Comparison of ENCODE assay signal across 8 cellular contexts in the genomic region with DNA sequence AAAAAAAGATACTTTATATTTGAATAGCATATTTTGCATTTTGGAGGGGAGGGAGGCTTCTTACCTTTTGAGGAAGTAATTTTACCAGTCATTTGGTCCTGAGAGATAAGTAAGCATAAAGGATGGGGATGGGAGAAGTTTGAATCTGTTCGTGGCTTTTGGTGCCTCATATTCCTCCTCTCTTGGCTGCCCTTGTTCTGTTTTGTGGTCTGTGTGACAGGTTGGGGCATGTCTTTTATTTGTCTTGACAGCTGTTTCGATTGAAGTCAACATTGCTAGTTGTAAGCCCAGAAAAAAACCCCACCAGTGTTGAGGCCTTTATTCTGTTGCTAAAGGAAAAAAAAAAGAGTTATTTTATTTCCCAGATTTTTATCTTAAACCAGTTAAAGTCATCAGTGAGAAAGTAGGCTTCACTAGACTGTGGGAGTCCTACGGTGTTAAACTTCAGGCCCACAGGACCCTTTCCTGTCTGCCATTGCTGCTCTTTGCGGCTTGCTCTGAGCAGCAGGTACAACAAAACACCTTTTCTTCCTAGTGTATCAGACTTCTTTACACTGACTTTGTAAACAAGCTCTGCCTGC.
DNase-seq lines count a peak whose midpoint lies in the region; ATAC-seq lines count a peak whose summit lies in the region.

No MANE protein-coding gene starts in this region.

- H3K27ac ChIP-seq in subcutaneous abdominal adipose tissue (ENCODE audit: low read depth, low read length), result peak overlapping the region; percentile 60

- H3K36me3 ChIP-seq in subcutaneous abdominal adipose tissue (ENCODE audit: control insufficient read depth in 5 of 5, insufficient read depth in 5 of 5, low read length in 5 of 5), result peaks cover 4 to 47% (median 20%) of the 10 kb centered on the region in 5 donors

- no peaks in the 10 kb centered on the region for H3K27me3 ChIP-seq in subcutaneous abdominal adipose tissue (ENCODE audit: control insufficient read depth in 5 of 5, insufficient read depth in 4 of 5, low read length in 5 of 5)

- ATAC-seq in HG03175 (IDR thresholded peaks at IDR 0.05; ENCODE audit: unreplicated experiment), result peak; percentile 50

- H3K4me3 ChIP-seq in subcutaneous abdominal adipose tissue (ENCODE audit: low read depth in 1 of 5, low read length in 5 of 5), result no peak overlapping the region

- DNase-seq in activated T-cell treated with anti-CD3 and anti-CD28 coated beads, Interleukin-2, amount 50 U/mL, for 1 hour, result peak; percentile 48
- DNase-seq in activated T-cell treated with anti-CD3 and anti-CD28 coated beads for 4 hours, result no peak
- DNase-seq in SHP77 (lab: John Stamatoyannopoulos, UW), result peak; percentile 4 to 33
- DNase-seq in effector CD8-positive, alpha-beta T cell (lab: John Stamatoyannopoulos, UW), result peak; percentile 24
- DNase-seq in T1000 (lab: John Stamatoyannopoulos, UW), result no peak
- no peak for DNase-seq in HuH-7 (ENCODE audit: low spot score)

- H3K9ac ChIP-seq in subcutaneous abdominal adipose tissue (ENCODE audit: low read length in 5 of 5), result peak overlapping the region in 2 of 5 donors; percentile 32 to 51

- H3K4me1 ChIP-seq in subcutaneous abdominal adipose tissue (ENCODE audit: control insufficient read depth in 5 of 5, insufficient read depth in 5 of 5, low read length in 5 of 5), result peaks cover 5 to 69% (median 49%) of the 10 kb centered on the region in 5 donors

- H3K9me3 ChIP-seq in subcutaneous abdominal adipose tissue (ENCODE audit: control insufficient read depth in 5 of 5, low read length in 5 of 5), result no peaks in the 10 kb centered on the region

Comparison
In these comparisons a context has a peak if more than half of its experiments do, and no peak if none do; other contexts are left out.
1. DNase-seq: peak in activated T-cell treated with anti-CD3 and anti-CD28 coated beads, Interleukin-2, amount 50 U/mL, for 1 hour (single experiment), SHP77 (2 of 2) and effector CD8-positive, alpha-beta T cell (single experiment); none in activated T-cell treated with anti-CD3 and anti-CD28 coated beads for 4 hours (single experiment), T1000 (single experiment) and HuH-7 (single experiment).